1 cellular context compared by ENCODE assay signal in the genomic region with DNA sequence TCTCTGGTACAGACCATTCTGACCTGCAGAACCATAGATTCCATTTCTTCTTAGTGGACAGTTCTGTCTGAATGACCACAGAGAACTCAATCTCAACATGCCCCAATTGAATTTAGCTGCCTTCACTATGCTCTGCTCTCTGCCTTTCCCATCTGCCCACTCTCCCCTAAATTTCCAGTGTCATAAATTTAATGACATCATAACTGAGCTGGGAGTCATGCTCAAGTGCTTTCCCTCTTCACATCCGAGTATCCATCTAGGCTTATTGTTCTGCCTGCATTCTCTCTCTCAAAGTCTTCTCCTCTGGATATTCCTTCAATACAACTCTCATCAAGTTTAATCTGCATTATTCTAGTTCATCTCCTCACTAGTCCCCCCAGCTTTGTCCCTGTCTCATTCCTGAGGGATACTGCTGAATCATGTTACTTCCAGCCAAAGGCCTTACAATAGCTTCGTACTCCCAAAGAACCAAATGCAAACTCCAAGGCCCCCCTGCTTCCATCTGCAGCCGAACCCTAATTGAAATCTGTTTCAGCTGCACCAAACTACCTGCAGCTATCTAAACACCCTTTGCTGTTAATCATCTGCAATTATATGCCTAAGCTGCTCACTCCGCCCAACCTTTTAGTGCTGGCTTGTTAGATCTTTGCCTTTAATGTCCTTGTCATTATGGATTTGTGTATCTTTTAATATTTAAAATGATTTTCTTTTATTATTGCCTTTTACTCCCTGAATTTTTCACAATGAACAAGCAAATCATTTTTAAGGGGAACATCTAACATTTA.
TF ChIP-seq lines count a peak whose summit lies in the region.

No MANE protein-coding gene starts in this region.

TF ChIP-seq in HEK293, 187 proteins besides CTCF, POLR2A, EP300 and RAD21 (continued from another document):
- TF ChIP-seq, protein P1, sequence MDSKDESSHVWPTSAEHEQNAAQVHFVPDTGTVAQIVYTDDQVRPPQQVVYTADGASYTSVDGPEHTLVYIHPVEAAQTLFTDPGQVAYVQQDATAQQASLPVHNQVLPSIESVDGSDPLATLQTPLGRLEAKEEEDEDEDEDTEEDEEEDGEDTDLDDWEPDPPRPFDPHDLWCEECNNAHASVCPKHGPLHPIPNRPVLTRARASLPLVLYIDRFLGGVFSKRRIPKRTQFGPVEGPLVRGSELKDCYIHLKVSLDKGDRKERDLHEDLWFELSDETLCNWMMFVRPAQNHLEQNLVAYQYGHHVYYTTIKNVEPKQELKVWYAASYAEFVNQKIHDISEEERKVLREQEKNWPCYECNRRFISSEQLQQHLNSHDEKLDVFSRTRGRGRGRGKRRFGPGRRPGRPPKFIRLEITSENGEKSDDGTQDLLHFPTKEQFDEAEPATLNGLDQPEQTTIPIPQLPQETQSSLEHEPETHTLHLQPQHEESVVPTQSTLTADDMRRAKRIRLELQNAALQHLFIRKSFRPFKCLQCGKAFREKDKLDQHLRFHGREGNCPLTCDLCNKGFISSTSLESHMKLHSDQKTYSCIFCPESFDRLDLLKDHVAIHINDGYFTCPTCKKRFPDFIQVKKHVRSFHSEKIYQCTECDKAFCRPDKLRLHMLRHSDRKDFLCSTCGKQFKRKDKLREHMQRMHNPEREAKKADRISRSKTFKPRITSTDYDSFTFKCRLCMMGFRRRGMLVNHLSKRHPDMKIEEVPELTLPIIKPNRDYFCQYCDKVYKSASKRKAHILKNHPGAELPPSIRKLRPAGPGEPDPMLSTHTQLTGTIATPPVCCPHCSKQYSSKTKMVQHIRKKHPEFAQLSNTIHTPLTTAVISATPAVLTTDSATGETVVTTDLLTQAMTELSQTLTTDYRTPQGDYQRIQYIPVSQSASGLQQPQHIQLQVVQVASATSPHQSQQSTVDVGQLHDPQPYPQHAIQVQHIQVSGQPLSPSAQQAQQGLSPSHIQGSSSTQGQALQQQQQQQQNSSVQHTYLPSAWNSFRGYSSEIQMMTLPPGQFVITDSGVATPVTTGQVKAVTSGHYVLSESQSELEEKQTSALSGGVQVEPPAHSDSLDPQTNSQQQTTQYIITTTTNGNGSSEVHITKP (tag by site-specific recombination; IDR thresholded peaks at IDR 0.05), result no peak
- TF ChIP-seq ZNF677 (tag by site-specific recombination; IDR thresholded peaks at IDR 0.05) (no peak), KLF8 (tag by site-specific recombination; IDR thresholded peaks at IDR 0.05) (no peak), ZNF629 (tag by site-specific recombination; IDR thresholded peaks at IDR 0.05) (peak; percentile 44; the same call in 1 of the 2 replicates), ZBTB17 (tag by site-specific recombination; IDR thresholded peaks at IDR 0.05) (peak; percentile 48; the same call in 1 of the 2 replicates), KLF1 (tag by site-specific recombination; IDR thresholded peaks at IDR 0.05) (0 out of 2 replicates have a peak, but pooled peaks have one; percentile 25)
- TF ChIP-seq, protein P2, sequence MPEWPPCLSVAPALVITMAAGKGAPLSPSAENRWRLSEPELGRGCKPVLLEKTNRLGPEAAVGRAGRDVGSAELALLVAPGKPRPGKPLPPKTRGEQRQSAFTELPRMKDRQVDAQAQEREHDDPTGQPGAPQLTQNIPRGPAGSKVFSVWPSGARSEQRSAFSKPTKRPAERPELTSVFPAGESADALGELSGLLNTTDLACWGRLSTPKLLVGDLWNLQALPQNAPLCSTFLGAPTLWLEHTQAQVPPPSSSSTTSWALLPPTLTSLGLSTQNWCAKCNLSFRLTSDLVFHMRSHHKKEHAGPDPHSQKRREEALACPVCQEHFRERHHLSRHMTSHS (tag by site-specific recombination; IDR thresholded peaks at IDR 0.05), result no peak
TF ChIP-seq in HEK293: peak in this region for 4.
